Comparison of ENCODE assay signal across 1 cellular context in genomic region chr3:114056130-114057010, GRCh38.
TF ChIP-seq lines count a peak whose summit lies in the region.

A gene with protein sequence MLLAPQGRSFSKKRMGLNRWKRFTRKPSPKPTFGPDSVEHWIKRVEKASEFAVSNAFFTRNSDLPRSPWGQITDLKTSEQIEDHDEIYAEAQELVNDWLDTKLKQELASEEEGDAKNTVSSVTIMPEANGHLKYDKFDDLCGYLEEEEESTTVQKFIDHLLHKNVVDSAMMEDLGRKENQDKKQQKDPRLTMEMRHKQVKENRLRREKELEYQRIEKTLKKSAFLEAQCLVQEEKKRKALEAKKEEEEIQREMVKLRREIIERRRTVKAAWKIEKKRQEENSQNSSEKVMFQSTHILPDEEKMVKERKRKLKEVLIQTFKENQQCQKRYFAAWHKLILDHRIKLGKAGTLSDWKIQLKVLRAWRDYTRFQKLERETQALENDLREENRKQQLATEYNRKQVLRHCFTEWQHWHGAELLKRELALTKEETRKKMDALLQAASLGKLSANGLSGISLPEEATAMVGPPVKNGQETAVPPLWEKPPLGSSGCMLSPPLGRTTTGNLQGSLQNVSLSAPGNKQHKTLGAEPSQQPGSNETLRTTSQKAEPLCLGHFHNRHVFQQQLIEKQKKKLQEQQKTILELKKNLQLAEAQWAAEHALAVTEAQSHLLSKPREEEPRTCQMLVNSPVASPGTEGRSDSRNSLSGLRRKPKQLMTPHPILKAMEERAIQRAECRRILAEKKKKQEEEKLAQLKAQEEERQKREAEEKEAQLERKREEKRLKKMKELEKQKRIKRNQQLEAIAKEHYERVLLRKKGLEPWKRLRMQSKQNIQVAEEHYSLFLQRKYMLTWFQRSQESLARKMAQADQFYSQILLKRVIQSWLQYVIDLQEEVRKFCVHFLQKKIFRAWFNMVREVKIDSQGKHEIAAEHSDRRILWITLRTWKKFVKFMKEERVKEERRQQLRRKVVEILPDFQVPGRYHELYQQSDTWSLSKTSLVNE (minus strand): TSS chr3:114056526. CDS start chr3:114056466, 60 bp downstream.
QTRT2 (plus strand) TSS chr3:114056737; CDS start chr3:114065258, 8,521 bp downstream.

TF ChIP-seq in SK-N-SH treated with all-trans-retinoic acid at 6 μM for 48 hours, 23 proteins besides CTCF, POLR2A, EP300 and RAD21 (continued from another document):
- no peak for TF ChIP-seq TCF4 (CRISPR knock-in tag; IDR thresholded peaks at IDR 0.05; ENCODE audit: borderline replicate concordance)
- TF ChIP-seq PPARA (CRISPR knock-in tag; IDR thresholded peaks at IDR 0.05; ENCODE audit: borderline replicate concordance), result no peak
